Comparison of ENCODE assay signal across 13 cellular contexts in the genomic region with DNA sequence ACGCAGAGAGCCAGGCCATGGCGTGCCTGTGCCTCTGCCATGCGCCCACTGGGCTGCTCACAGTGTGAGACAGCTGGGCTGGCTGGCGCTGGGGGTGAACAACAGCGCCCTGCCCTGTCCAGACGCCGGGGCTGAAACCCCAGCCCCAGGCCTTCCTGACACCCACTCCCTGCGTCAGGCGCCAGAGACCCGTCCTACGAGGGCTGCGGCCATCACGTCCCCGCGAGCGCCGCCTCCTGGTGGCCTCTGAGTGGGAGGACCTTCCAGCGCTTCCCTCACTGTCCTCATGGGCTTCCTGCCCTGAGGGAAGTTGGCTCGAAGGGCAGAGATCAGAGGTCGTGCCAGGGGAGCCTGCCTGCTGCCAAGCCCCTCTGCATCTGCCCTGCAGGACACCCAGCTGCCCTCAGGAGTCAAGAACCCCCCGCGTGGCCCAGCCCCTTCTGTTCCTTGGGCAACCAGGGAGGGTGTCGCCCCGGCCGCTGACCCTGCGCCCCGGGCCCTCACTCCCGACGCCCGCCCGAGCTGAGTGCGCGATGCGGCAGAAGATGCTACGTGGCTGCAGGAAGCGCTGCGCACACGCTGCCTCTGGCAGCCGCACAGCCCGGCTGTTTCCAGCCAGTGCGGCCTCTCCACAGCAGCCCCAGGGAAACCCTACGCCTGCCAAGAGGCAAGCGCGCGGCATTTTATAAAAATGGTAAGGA. TPM values are rescaled to one million over a fixed set of nuclear protein-coding genes. Genes with fewer than 3 reads are reported as not detected.
DNase-seq lines count a peak whose midpoint lies in the region; ATAC-seq, FAIRE-seq and TF ChIP-seq lines count a peak whose summit lies in the region.
"Had no signal": no experiment of that assay in that cellular context is flagged by ENCODE, and none has a peak within 500 bp of the region (broad histone marks: within the 10 kb centered on the region; RNA-seq: fewer than 3 reads in every experiment).

No MANE protein-coding gene starts in this region.

- peaks cover 4 to 8% of the 10 kb centered on the region in 2 donors for H3K4me1 ChIP-seq in kidney (ENCODE audit: control insufficient read depth in 1 of 2, insufficient read depth in 1 of 2, low read depth in 1 of 2, low read length in 2 of 2)

- DNase-seq in choroid plexus epithelial cell (ENCODE audit: low read depth), result no peak
- no peak for DNase-seq in kidney
- DNase-seq in stimulated activated CD8-positive, alpha-beta memory T cell treated with anti-CD3 and anti-CD28 coated beads, Interleukin-4, amount 100 ng/mL, for 48 hours, result peak; percentile 14
- DNase-seq in stimulated activated CD4-positive, alpha-beta T cell treated with anti-CD3 and anti-CD28 coated beads, Interleukin-4, amount 100 ng/mL, for 24 hours, result no peak
- DNase-seq: activated CD4-positive, CD25-positive, alpha-beta regulatory T cell treated with anti-CD3 and anti-CD28 coated beads, Interleukin-2, amount 50 U/mL, for 72 hours; CD8-positive, alpha-beta memory T cell; GF-D8; immature natural killer cell; Karpas-422; NCI-H2081 treated with DMSO at 0.1 percent for 48 hours had no signal

- peaks cover 0 to 7% of the 10 kb centered on the region in 2 donors for H3K9me3 ChIP-seq in kidney (ENCODE audit: control insufficient read depth in 1 of 2, low read length in 2 of 2)

- FAIRE-seq in kidney (lab: Jason Lieb, UNC), result no peak

- peaks cover 0 to 18% of the 10 kb centered on the region in 2 donors for H3K36me3 ChIP-seq in kidney (ENCODE audit: control insufficient read depth in 1 of 2, insufficient read depth in 2 of 2, low read length in 2 of 2)

- no peak overlapping the region for H3K9ac ChIP-seq in kidney (ENCODE audit: low read length in 2 of 2)

- ATAC-seq in SK-N-SH treated with all-trans-retinoic acid at 6 μM for 48 hours (peak; percentile 29; the same call in 2 of the 3 replicates), HG03045 (IDR thresholded peaks at IDR 0.05; ENCODE audit: unreplicated experiment) (no peak), HG02678 (IDR thresholded peaks at IDR 0.05; ENCODE audit: unreplicated experiment) (no peak)

- H3K27ac ChIP-seq in kidney (ENCODE audit: low read depth in 2 of 2, low read length in 2 of 2), result peak overlapping the region; percentile 80 to 85

- H3K4me3 ChIP-seq in choroid plexus epithelial cell (ENCODE audit: low read depth, low read length) (no peak overlapping the region), kidney (ENCODE audit: low read length in 2 of 2) (no peak overlapping the region)

- TF ChIP-seq CTCF in choroid plexus epithelial cell (conservative IDR thresholded peaks at IDR 0.05; ENCODE audit: low read depth, low read length) (peak; percentile 20), kidney (IDR thresholded peaks at IDR 0.05; ENCODE audit: borderline replicate concordance, extremely low read depth, insufficient read depth) (no peak)

- intact Hi-C loops in kidney (cut with DNase I), result no loop called here

TF ChIP-seq in SK-N-SH treated with all-trans-retinoic acid at 6 μM for 48 hours, 23 proteins besides CTCF, POLR2A, EP300 and RAD21:
- TF ChIP-seq, protein P1, sequence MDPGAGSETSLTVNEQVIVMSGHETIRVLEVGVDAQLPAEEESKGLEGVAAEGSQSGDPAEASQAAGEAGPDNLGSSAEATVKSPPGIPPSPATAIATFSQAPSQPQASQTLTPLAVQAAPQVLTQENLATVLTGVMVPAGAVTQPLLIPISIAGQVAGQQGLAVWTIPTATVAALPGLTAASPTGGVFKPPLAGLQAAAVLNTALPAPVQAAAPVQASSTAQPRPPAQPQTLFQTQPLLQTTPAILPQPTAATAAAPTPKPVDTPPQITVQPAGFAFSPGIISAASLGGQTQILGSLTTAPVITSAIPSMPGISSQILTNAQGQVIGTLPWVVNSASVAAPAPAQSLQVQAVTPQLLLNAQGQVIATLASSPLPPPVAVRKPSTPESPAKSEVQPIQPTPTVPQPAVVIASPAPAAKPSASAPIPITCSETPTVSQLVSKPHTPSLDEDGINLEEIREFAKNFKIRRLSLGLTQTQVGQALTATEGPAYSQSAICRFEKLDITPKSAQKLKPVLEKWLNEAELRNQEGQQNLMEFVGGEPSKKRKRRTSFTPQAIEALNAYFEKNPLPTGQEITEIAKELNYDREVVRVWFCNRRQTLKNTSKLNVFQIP (CRISPR knock-in tag; IDR thresholded peaks at IDR 0.05; ENCODE audit: borderline replicate concordance, low read depth), result no peak
- TF ChIP-seq TOX (CRISPR knock-in tag; IDR thresholded peaks at IDR 0.05; ENCODE audit: borderline replicate concordance) (no peak), CSDC2 (CRISPR knock-in tag; IDR thresholded peaks at IDR 0.05) (no peak)
- TF ChIP-seq, protein P2, sequence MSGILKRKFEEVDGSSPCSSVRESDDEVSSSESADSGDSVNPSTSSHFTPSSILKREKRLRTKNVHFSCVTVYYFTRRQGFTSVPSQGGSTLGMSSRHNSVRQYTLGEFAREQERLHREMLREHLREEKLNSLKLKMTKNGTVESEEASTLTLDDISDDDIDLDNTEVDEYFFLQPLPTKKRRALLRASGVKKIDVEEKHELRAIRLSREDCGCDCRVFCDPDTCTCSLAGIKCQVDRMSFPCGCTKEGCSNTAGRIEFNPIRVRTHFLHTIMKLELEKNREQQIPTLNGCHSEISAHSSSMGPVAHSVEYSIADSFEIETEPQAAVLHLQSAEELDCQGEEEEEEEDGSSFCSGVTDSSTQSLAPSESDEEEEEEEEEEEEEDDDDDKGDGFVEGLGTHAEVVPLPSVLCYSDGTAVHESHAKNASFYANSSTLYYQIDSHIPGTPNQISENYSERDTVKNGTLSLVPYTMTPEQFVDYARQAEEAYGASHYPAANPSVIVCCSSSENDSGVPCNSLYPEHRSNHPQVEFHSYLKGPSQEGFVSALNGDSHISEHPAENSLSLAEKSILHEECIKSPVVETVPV (CRISPR knock-in tag; IDR thresholded peaks at IDR 0.05), result no peak
TF ChIP-seq in SK-N-SH treated with all-trans-retinoic acid at 6 μM for 48 hours: peak in this region for 0.

RNA-seq across cellular contexts. Expression of a gene that starts 16.2 kb away (rescaled TPM):
- 39.1 TPM for total RNA-seq in kidney
- polyA plus RNA-seq in kidney (ENCODE audit: insufficient read depth, low read depth, low replicate concordance), result 17.8 TPM
